2 cellular contexts compared by ENCODE assay signal in genomic region chr17:8212312-8213180, GRCh38.
A peak's percentile ranks its signal among the peaks of the same experiment; 100 is the strongest.
TF ChIP-seq lines count a peak whose summit lies in the region.

No MANE protein-coding gene starts in this region.

TF ChIP-seq in HEK293, 187 proteins besides CTCF, POLR2A, EP300 and RAD21 (continues in another document):
- TF ChIP-seq, protein P1, sequence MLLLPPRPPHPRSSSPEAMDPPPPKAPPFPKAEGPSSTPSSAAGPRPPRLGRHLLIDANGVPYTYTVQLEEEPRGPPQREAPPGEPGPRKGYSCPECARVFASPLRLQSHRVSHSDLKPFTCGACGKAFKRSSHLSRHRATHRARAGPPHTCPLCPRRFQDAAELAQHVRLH (tag by site-specific recombination; IDR thresholded peaks at IDR 0.05): 0 out of 2 replicates have a peak, but pooled peaks have one; percentile 88
- TF ChIP-seq ZNF670 (tag by site-specific recombination; IDR thresholded peaks at IDR 0.05; ENCODE audit: low read depth): no peak
- no peak for TF ChIP-seq ZNF350 (tag by site-specific recombination; IDR thresholded peaks at IDR 0.05)
- no peak for TF ChIP-seq ZNF155 (tag by site-specific recombination; IDR thresholded peaks at IDR 0.05)
- TF ChIP-seq, protein P2, sequence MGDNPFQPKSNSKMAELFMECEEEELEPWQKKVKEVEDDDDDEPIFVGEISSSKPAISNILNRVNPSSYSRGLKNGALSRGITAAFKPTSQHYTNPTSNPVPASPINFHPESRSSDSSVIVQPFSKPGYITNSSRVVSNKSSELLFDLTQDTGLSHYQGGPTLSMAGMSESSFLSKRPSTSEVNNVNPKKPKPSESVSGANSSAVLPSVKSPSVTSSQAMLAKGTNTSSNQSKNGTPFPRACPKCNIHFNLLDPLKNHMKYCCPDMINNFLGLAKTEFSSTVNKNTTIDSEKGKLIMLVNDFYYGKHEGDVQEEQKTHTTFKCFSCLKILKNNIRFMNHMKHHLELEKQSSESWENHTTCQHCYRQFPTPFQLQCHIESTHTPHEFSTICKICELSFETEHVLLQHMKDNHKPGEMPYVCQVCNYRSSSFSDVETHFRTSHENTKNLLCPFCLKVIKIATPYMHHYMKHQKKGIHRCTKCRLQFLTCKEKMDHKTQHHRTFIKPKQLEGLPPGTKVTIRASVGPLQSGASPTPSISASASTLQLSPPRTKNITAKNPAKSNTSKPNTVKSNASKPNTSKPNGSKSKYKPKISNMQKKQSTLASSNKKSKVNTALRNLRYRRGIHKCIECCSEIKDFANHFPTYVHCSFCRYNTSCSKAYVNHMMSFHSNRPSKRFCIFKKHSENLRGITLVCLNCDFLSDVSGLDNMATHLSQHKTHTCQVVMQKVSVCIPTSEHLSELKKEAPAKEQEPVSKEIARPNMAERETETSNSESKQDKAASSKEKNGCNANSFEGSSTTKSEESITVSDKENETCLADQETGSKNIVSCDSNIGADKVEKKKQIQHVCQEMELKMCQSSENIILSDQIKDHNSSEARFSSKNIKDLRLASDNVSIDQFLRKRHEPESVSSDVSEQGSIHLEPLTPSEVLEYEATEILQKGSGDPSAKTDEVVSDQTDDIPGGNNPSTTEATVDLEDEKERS (tag by site-specific recombination; IDR thresholded peaks at IDR 0.05): no peak
- peak; percentile 33; the same call in 1 of the 2 replicates for TF ChIP-seq OSR2 (tag by site-specific recombination; IDR thresholded peaks at IDR 0.05)
- no peak for TF ChIP-seq ZNF24 (tag by site-specific recombination; IDR thresholded peaks at IDR 0.05)
- TF ChIP-seq PATZ1 (tag by site-specific recombination; IDR thresholded peaks at IDR 0.05): peak; percentile 16; the same call in 1 of the 2 replicates
- TF ChIP-seq ZNF184 (tag by site-specific recombination; IDR thresholded peaks at IDR 0.05): no peak
- no peak for TF ChIP-seq BCL11A (tag by site-specific recombination; IDR thresholded peaks at IDR 0.05; ENCODE audit: low read depth)
- TF ChIP-seq HOXC10 (CRISPR knock-in tag; IDR thresholded peaks at IDR 0.05): no peak
- 0 out of 2 replicates have a peak, but pooled peaks have one; percentile 25 for TF ChIP-seq KLF1 (tag by site-specific recombination; IDR thresholded peaks at IDR 0.05)
- TF ChIP-seq ZNF133 (tag by site-specific recombination; IDR thresholded peaks at IDR 0.05): no peak
- peak; percentile 52 for TF ChIP-seq ZBTB8A (tag by site-specific recombination; IDR thresholded peaks at IDR 0.05)
- TF ChIP-seq ZBTB10 (tag by site-specific recombination; IDR thresholded peaks at IDR 0.05): peak; percentile 23; the same call in 1 of the 2 replicates
- TF ChIP-seq ZFHX2 (tag by site-specific recombination; conservative IDR thresholded peaks at IDR 0.05): peak; percentile 32; the same call in 1 of the 2 replicates
- TF ChIP-seq ZNF335 (tag by site-specific recombination; conservative IDR thresholded peaks at IDR 0.05): no peak
- no peak for TF ChIP-seq ZNF18 (tag by site-specific recombination; IDR thresholded peaks at IDR 0.05)
- TF ChIP-seq ZNF664 (tag by site-specific recombination; IDR thresholded peaks at IDR 0.05): no peak
- TF ChIP-seq SCRT2 (tag by site-specific recombination; IDR thresholded peaks at IDR 0.05): no peak
- peak; percentile 32; the same call in 1 of the 2 replicates for TF ChIP-seq SP7 (tag by site-specific recombination; IDR thresholded peaks at IDR 0.05)

TF ChIP-seq in HepG2, 621 proteins besides CTCF, POLR2A, EP300 and RAD21 (continues in another document):
- TF ChIP-seq THAP11 (CRISPR knock-in tag; IDR thresholded peaks at IDR 0.05) (peak; percentile 63), ZBTB7A (CRISPR knock-in tag; IDR thresholded peaks at IDR 0.05) (no peak), JUN (CRISPR knock-in tag; IDR thresholded peaks at IDR 0.05) (no peak), HOXA5 (CRISPR knock-in tag; IDR thresholded peaks at IDR 0.05) (0 out of 2 replicates have a peak, but pooled peaks have one; percentile 44), ZNF572 (CRISPR knock-in tag; IDR thresholded peaks at IDR 0.05) (no peak), PAF1 (CRISPR knock-in tag; IDR thresholded peaks at IDR 0.05) (no peak), SMARCE1 (IDR thresholded peaks at IDR 0.05; ENCODE audit: borderline replicate concordance) (no peak), SMAD3 (CRISPR knock-in tag; IDR thresholded peaks at IDR 0.05) (peak; percentile 85; the same call in 1 of the 2 replicates), ZNF224 (CRISPR knock-in tag; IDR thresholded peaks at IDR 0.05) (no peak), ZNF563 (CRISPR knock-in tag; IDR thresholded peaks at IDR 0.05) (no peak), ZNF709 (CRISPR knock-in tag; IDR thresholded peaks at IDR 0.05) (no peak), MEIS1 (CRISPR knock-in tag; IDR thresholded peaks at IDR 0.05; ENCODE audit: borderline replicate concordance) (no peak; the same call in 1 of the 2 replicates), RBM39 (IDR thresholded peaks at IDR 0.05; ENCODE audit: low read depth, low read length, poor library complexity, severe bottlenecking) (no peak), GTF2F1 (IDR thresholded peaks at IDR 0.05; ENCODE audit: low read length) (no peak), SP5 (CRISPR knock-in tag; IDR thresholded peaks at IDR 0.05; ENCODE audit: borderline replicate concordance, low read depth) (peak; percentile 69; the same call in 1 of the 2 replicates), SMC3 (IDR thresholded peaks at IDR 0.05; ENCODE audit: low read length) (peak; percentile 29; the same call in 1 of the 2 replicates), ZNF614 (CRISPR knock-in tag; IDR thresholded peaks at IDR 0.05; ENCODE audit: borderline replicate concordance) (peak; percentile 51; the same call in 1 of the 2 replicates), MED1 (CRISPR knock-in tag; IDR thresholded peaks at IDR 0.05) (peak; percentile 87), ZNF839 (CRISPR knock-in tag; IDR thresholded peaks at IDR 0.05; ENCODE audit: borderline replicate concordance) (no peak), ZNF30 (CRISPR knock-in tag; IDR thresholded peaks at IDR 0.05) (no peak), PBX2 (CRISPR knock-in tag; IDR thresholded peaks at IDR 0.05) (peak; percentile 54), ZNF878 (CRISPR knock-in tag; IDR thresholded peaks at IDR 0.05) (no peak; the same call in 1 of the 2 replicates), ZNF407 (CRISPR knock-in tag; IDR thresholded peaks at IDR 0.05; ENCODE audit: not compliant biosample characterization) (no peak), ZNF296 (CRISPR knock-in tag; conservative IDR thresholded peaks at IDR 0.05) (no peak), GATAD1 (CRISPR knock-in tag; IDR thresholded peaks at IDR 0.05) (peak; percentile 40; the same call in 1 of the 2 replicates), ZNF768 (CRISPR knock-in tag; IDR thresholded peaks at IDR 0.05) (no peak), CHD4 (IDR thresholded peaks at IDR 0.05; ENCODE audit: borderline replicate concordance, low read length) (peak; percentile 79; the same call in 1 of the 2 replicates)
- TF ChIP-seq, protein P3, sequence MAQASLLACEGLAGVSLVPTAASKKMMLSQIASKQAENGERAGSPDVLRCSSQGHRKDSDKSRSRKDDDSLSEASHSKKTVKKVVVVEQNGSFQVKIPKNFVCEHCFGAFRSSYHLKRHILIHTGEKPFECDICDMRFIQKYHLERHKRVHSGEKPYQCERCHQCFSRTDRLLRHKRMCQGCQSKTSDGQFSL (CRISPR knock-in tag; IDR thresholded peaks at IDR 0.05): no peak
- TF ChIP-seq, protein P4, sequence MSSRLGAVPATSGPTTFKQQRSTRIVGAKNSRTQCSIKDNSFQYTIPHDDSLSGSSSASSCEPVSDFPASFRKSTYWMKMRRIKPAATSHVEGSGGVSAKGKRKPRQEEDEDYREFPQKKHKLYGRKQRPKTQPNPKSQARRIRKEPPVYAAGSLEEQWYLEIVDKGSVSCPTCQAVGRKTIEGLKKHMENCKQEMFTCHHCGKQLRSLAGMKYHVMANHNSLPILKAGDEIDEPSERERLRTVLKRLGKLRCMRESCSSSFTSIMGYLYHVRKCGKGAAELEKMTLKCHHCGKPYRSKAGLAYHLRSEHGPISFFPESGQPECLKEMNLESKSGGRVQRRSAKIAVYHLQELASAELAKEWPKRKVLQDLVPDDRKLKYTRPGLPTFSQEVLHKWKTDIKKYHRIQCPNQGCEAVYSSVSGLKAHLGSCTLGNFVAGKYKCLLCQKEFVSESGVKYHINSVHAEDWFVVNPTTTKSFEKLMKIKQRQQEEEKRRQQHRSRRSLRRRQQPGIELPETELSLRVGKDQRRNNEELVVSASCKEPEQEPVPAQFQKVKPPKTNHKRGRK (CRISPR knock-in tag; IDR thresholded peaks at IDR 0.05): no peak
- TF ChIP-seq, protein P5, sequence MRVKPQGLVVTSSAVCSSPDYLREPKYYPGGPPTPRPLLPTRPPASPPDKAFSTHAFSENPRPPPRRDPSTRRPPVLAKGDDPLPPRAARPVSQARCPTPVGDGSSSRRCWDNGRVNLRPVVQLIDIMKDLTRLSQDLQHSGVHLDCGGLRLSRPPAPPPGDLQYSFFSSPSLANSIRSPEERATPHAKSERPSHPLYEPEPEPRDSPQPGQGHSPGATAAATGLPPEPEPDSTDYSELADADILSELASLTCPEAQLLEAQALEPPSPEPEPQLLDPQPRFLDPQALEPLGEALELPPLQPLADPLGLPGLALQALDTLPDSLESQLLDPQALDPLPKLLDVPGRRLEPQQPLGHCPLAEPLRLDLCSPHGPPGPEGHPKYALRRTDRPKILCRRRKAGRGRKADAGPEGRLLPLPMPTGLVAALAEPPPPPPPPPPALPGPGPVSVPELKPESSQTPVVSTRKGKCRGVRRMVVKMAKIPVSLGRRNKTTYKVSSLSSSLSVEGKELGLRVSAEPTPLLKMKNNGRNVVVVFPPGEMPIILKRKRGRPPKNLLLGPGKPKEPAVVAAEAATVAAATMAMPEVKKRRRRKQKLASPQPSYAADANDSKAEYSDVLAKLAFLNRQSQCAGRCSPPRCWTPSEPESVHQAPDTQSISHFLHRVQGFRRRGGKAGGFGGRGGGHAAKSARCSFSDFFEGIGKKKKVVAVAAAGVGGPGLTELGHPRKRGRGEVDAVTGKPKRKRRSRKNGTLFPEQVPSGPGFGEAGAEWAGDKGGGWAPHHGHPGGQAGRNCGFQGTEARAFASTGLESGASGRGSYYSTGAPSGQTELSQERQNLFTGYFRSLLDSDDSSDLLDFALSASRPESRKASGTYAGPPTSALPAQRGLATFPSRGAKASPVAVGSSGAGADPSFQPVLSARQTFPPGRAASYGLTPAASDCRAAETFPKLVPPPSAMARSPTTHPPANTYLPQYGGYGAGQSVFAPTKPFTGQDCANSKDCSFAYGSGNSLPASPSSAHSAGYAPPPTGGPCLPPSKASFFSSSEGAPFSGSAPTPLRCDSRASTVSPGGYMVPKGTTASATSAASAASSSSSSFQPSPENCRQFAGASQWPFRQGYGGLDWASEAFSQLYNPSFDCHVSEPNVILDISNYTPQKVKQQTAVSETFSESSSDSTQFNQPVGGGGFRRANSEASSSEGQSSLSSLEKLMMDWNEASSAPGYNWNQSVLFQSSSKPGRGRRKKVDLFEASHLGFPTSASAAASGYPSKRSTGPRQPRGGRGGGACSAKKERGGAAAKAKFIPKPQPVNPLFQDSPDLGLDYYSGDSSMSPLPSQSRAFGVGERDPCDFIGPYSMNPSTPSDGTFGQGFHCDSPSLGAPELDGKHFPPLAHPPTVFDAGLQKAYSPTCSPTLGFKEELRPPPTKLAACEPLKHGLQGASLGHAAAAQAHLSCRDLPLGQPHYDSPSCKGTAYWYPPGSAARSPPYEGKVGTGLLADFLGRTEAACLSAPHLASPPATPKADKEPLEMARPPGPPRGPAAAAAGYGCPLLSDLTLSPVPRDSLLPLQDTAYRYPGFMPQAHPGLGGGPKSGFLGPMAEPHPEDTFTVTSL (CRISPR knock-in tag; IDR thresholded peaks at IDR 0.05; ENCODE audit: borderline replicate concordance): no peak; the same call in 1 of the 2 replicates
